In the genomic region with DNA sequence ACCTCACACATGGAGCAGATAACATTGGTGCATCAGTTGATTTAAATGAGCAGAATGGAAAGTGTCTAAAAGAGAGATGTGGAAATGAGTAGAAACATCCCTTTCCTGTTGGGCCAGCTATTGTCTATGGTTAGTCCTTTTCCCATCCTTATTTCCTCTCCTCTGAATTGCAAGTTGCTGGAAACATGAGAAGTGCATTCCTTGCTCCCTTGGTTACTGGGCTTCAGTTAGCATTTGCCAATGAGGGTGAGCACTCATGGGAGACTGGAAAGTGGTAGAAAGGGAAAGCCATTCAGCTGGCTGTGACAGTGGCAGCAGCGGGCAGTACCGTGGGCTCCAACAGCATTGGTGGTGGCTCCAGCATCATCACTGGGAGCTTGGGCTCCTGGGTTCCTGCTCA, we compare ENCODE assay signal across 26 cellular contexts.
DNase-seq lines count a peak whose midpoint lies in the region; ATAC-seq, FAIRE-seq and TF ChIP-seq lines count a peak whose summit lies in the region.
"Had no signal": no experiment of that assay in that cellular context is flagged by ENCODE, and none has a peak within 500 bp of the region (broad histone marks: within the 10 kb centered on the region; RNA-seq: fewer than 3 reads in every experiment).

No MANE protein-coding gene starts in this region.

- H3K9me3 Mint-ChIP-seq in WTC11, result peaks cover 16% of the 10 kb centered on the region
- peaks cover 12% of the 10 kb centered on the region for H3K9me3 Mint-ChIP-seq in neural progenitor cell
- H3K9me3 Mint-ChIP-seq: HFFc6 had no signal

- no peak overlapping the region for H2BK20ac ChIP-seq in H1 (ENCODE audit: low read length)

- H3K4me3 ChIP-seq in H1 (ENCODE audit: extremely low read depth in 1 of 4, insufficient read depth in 2 of 4, low read depth in 3 of 4, low read length in 4 of 4) (no peak overlapping the region), mesendoderm (ENCODE audit: low read length) (no peak overlapping the region), neural progenitor cell (no peak overlapping the region), A673 (ENCODE audit: low read depth, low read length, poor library complexity, severe bottlenecking) (no peak overlapping the region)
- H3K4me3 ChIP-seq: BLaER1 treated with 17β-estradiol and CSF1 and Interleukin-3, amounts not matched to agents 10 nM and 100 nM; GM12878; GM23248; HAP-1 had no signal

- H4K5ac ChIP-seq in H1 (ENCODE audit: insufficient read length, low read depth, low read length) (no peak overlapping the region), mesendoderm (ENCODE audit: low read length) (no peak overlapping the region)

- TF ChIP-seq EP300 in H1 (IDR thresholded peaks at IDR 0.05; ENCODE audit: borderline replicate concordance in 1 of 2, low read depth in 2 of 2, low read length in 2 of 2), result no peak

- H2BK15ac ChIP-seq in H1 (ENCODE audit: low read length) (no peak overlapping the region), mesendoderm (replicated peaks; ENCODE audit: low read depth) (no peak overlapping the region)

- no peak for TF ChIP-seq RAD21 in H1 (IDR thresholded peaks at IDR 0.05 in 1 of 2, conservative IDR thresholded peaks at IDR 0.05 in 1 of 2; ENCODE audit: low read depth in 2 of 2, low read length in 2 of 2)

- H2BK120ac ChIP-seq in H1 (replicated peaks; ENCODE audit: low read depth, low read length) (no peak overlapping the region), mesendoderm (ENCODE audit: low read depth, low read length) (no peak overlapping the region)

- no peak overlapping the region for H4K91ac ChIP-seq in H1 (replicated peaks; ENCODE audit: insufficient read length, low read length)

- H3K23me2 ChIP-seq in H1 (ENCODE audit: low read depth, low read length), result no peaks in the 10 kb centered on the region

- POLR2A ChIA-PET in WTC11 (lab: Charles Lee), result no interaction called here
- POLR2A ChIA-PET in H1 (lab: Charles Lee; ENCODE audit: partially characterized antibody), result no interaction called here
- POLR2A ChIA-PET in A673 (lab: Charles Lee; ENCODE audit: low non-redundant PET), result no interaction called here

- intact Hi-C loops in A673 (cut with micrococcal nuclease; ENCODE audit: unreplicated experiment), result no loop called here

- peak; percentile 60 for ATAC-seq in WTC11
- ATAC-seq: GM12878 had no signal

- H3K36me3 ChIP-seq in H1 (ENCODE audit: control insufficient read depth in 2 of 4, insufficient read depth in 4 of 4, low read length in 3 of 4) (no peaks in the 10 kb centered on the region), mesendoderm (ENCODE audit: control insufficient read depth, insufficient read depth, low read length) (no peaks in the 10 kb centered on the region), neural progenitor cell (no peaks in the 10 kb centered on the region), A673 (ENCODE audit: insufficient read depth, low read length, poor library complexity, severe bottlenecking) (no peaks in the 10 kb centered on the region)
- H3K36me3 ChIP-seq: BE2C; BLaER1 treated with 17β-estradiol and CSF1 and Interleukin-3, amounts not matched to agents 10 nM and 100 nM; HAP-1 had no signal

- H3K4me2 ChIP-seq in H1 (ENCODE audit: insufficient read depth in 1 of 2, low read depth in 2 of 2, low read length in 2 of 2) (no peak overlapping the region), mesendoderm (ENCODE audit: low read length) (no peak overlapping the region), neural progenitor cell (no peak overlapping the region)
- H3K4me2 ChIP-seq: BLaER1 treated with 17β-estradiol and CSF1 and Interleukin-3, amounts not matched to agents 10 nM and 100 nM had no signal

- no peak for TF ChIP-seq POLR2A in H1 (IDR thresholded peaks at IDR 0.05; ENCODE audit: control extremely low read depth in 1 of 2, low read depth in 2 of 2, low read length in 2 of 2)

- H4K20me1 ChIP-seq in H1 (replicated peaks in 1 of 2; ENCODE audit: control insufficient read depth in 1 of 2, insufficient read depth in 2 of 2, low read length in 2 of 2), result no peaks in the 10 kb centered on the region
- no peaks in the 10 kb centered on the region for H4K20me1 ChIP-seq in neural progenitor cell (ENCODE audit: low read depth)
- H4K20me1 ChIP-seq: BLaER1 treated with 17β-estradiol and CSF1 and Interleukin-3, amounts not matched to agents 10 nM and 100 nM had no signal

- H3K23ac ChIP-seq in H1 (ENCODE audit: insufficient read length) (no peak overlapping the region), mesendoderm (ENCODE audit: low read length) (no peak overlapping the region)

- CTCF ChIA-PET in WTC11 (lab: Charles Lee) (interaction anchor here (1.1 to 2.5 kb wide), 3 partner anchors 15 to 43 kb away, joined by 3 to 18 read pairs (median 3); no protein-coding TSS in a partner anchor), H1 (lab: Charles Lee; ENCODE audit: partially characterized antibody) (interaction anchor here (1.0 to 3.5 kb wide), 6 partner anchors 8 to 220 kb away, joined by 3 to 21 read pairs (median 4); no protein-coding TSS in a partner anchor), A673 (lab: Charles Lee) (no interaction called here)

- no peaks in the 10 kb centered on the region; a peak in 1 of 4 replicates for H3K79me2 ChIP-seq in H1 (ENCODE audit: control insufficient read depth in 1 of 2, insufficient read depth in 2 of 2, low read length in 2 of 2)
- H3K79me2 ChIP-seq in mesendoderm (ENCODE audit: control insufficient read depth, insufficient read depth, low read length), result no peaks in the 10 kb centered on the region
- no peaks in the 10 kb centered on the region for H3K79me2 ChIP-seq in neural progenitor cell (ENCODE audit: low read depth)

- FAIRE-seq in H1 (lab: Jason Lieb, UNC), result peak; percentile 24
- FAIRE-seq: A204.1, D721Med, GM12878, GM18507, H54 had no signal

- H4K8ac ChIP-seq in H1 (ENCODE audit: extremely low read depth, insufficient read depth, low read length), result no peak overlapping the region
- no peak overlapping the region for H4K8ac ChIP-seq in mesendoderm (ENCODE audit: low read depth, low read length)

- H3K56ac ChIP-seq in H1 (replicated peaks; ENCODE audit: insufficient read length, low read depth, low read length) (no peak overlapping the region), mesendoderm (ENCODE audit: low read length) (no peak overlapping the region)

- H2AFZ ChIP-seq in H1 (ENCODE audit: low read length) (peak overlapping the region; percentile 38; the same call in 1 of the 2 replicates), neural progenitor cell (replicated peaks) (peak overlapping the region; percentile 24)
- H2AFZ ChIP-seq: GM23248 had no signal

- H3K4me3 Mint-ChIP-seq in WTC11, result no peak overlapping the region
- no peak overlapping the region for H3K4me3 Mint-ChIP-seq in neural progenitor cell
- H3K4me3 Mint-ChIP-seq: CD14-positive monocyte; CD4-positive, alpha-beta T cell; CD8-positive, alpha-beta memory T cell; HFFc6 had no signal

- peaks cover 13% of the 10 kb centered on the region for H3K36me3 Mint-ChIP-seq in WTC11
- H3K36me3 Mint-ChIP-seq in neural progenitor cell, result no peaks in the 10 kb centered on the region
- H3K36me3 Mint-ChIP-seq: CD14-positive monocyte; CD8-positive, alpha-beta memory T cell had no signal

- H2AK5ac ChIP-seq in H1 (ENCODE audit: low read depth, low read length), result no peak overlapping the region
- no peak overlapping the region for H2AK5ac ChIP-seq in mesendoderm (ENCODE audit: low read length)

- 97% methylated on average over 2 of the region's 2 CpGs; no CpG with 5 or more reads in 1 of the 2 experiments for WGBS in H1 (ENCODE audit: extremely low coverage in 1 of 2, insufficient coverage in 1 of 2, insufficient read length in 1 of 2, insufficient replicate concordance in 2 of 2, low coverage in 1 of 2, low lambda C conversion rate in 2 of 2, missing lambda C conversion rate in 1 of 2), 2 experiments
- no CpG with 5 or more reads among the region's 2 CpGs for WGBS in mesendoderm (ENCODE audit: extremely low coverage, insufficient coverage, low lambda C conversion rate)

- no peak overlapping the region; a peak in 1 of 7 replicates for H3K9ac ChIP-seq in H1 (replicated peaks in 1 of 4; ENCODE audit: extremely low read depth in 1 of 4, low read depth in 3 of 4, low read length in 3 of 4)
- no peak overlapping the region for H3K9ac ChIP-seq in mesendoderm (ENCODE audit: low read length)
- no peak overlapping the region for H3K9ac ChIP-seq in neural progenitor cell
- H3K9ac ChIP-seq: BLaER1 treated with 17β-estradiol and CSF1 and Interleukin-3, amounts not matched to agents 10 nM and 100 nM; GM23248 had no signal

- no TSS peak for BruUV-seq in A673 (replicated peaks; lab: Mats Ljungman, UMichigan)

- TF ChIP-seq CTCF in WTC11 (IDR thresholded peaks at IDR 0.05) (no peak), H1 (IDR thresholded peaks at IDR 0.05; ENCODE audit: control extremely low read depth in 1 of 3, insufficient read depth in 1 of 3, low read depth in 1 of 3, low read length in 3 of 3) (no peak), neural progenitor cell (IDR thresholded peaks at IDR 0.05) (no peak), A673 (conservative IDR thresholded peaks at IDR 0.05; ENCODE audit: low read depth, low read length) (no peak)

- H3K9me3 ChIP-seq in H1 (ENCODE audit: insufficient read depth in 2 of 2, low read depth in 1 of 2, low read length in 1 of 2) (peaks cover 4% of the 10 kb centered on the region in 2 experiments; a peak in 3 of 4 replicates), neural progenitor cell (ENCODE audit: low read depth) (no peaks in the 10 kb centered on the region), A673 (ENCODE audit: low read depth, low read length, poor library complexity, severe bottlenecking) (no peaks in the 10 kb centered on the region)
- H3K9me3 ChIP-seq: BE2C, HAP-1 had no signal

- DNase-seq in WTC11 (ENCODE audit: low spot score), result no peak
- DNase-seq in H1 (ENCODE audit: low read depth in 1 of 2, low spot score in 2 of 2), result no peak
- peak; percentile 18 for DNase-seq in mesendoderm
- no peak for DNase-seq in neural progenitor cell (ENCODE audit: low spot score)
- DNase-seq in HPDE6-E6E7 (ENCODE audit: extremely low spot score), result no peak
- no peak for DNase-seq in superior temporal gyrus (ENCODE audit: extremely low spot score)
- no peak for DNase-seq in A673 (ENCODE audit: low spot score)
- DNase-seq: ACHN; AML-193; BE2C; CD4-positive, alpha-beta T cell; CD8-positive, alpha-beta memory T cell; DMS 273 treated with DMSO at 0.1 percent for 48 hours; DMS79; EL; GDM1; GM23248; HFFc6 had no signal

- H3K27me3 ChIP-seq in H1 (replicated peaks in 1 of 4; ENCODE audit: control insufficient read depth in 3 of 4, extremely low read depth in 1 of 4, insufficient read depth in 3 of 4, low read length in 3 of 4) (no peaks in the 10 kb centered on the region), mesendoderm (ENCODE audit: insufficient read depth, low read length, poor library complexity) (no peaks in the 10 kb centered on the region), neural progenitor cell (no peaks in the 10 kb centered on the region), A673 (replicated peaks; ENCODE audit: insufficient read depth, low read depth, low read length, poor library complexity) (no peaks in the 10 kb centered on the region)
- H3K27me3 ChIP-seq: BE2C; BLaER1 treated with 17β-estradiol and CSF1 and Interleukin-3, amounts not matched to agents 10 nM and 100 nM had no signal

- H3K27ac ChIP-seq in H1 (ENCODE audit: low read depth, low read length) (no peak overlapping the region), mesendoderm (ENCODE audit: low read depth, low read length) (no peak overlapping the region), neural progenitor cell (no peak overlapping the region), A673 (ENCODE audit: low read depth, low read length, poor library complexity, severe bottlenecking) (no peak overlapping the region)
- H3K27ac ChIP-seq: BLaER1 treated with 17β-estradiol and CSF1 and Interleukin-3, amounts not matched to agents 10 nM and 100 nM; GM23248 had no signal

- H3K4me1 ChIP-seq in H1 (replicated peaks in 1 of 4; ENCODE audit: control insufficient read depth in 3 of 4, insufficient read depth in 4 of 4, low read length in 3 of 4) (peaks cover 0 to 4% (median 2%) of the 10 kb centered on the region in 4 experiments; a peak in 3 of 7 replicates), mesendoderm (ENCODE audit: control insufficient read depth, low read depth, low read length) (no peaks in the 10 kb centered on the region), neural progenitor cell (peaks cover 3% of the 10 kb centered on the region), A673 (ENCODE audit: insufficient read depth, low read length, poor library complexity, severe bottlenecking) (no peaks in the 10 kb centered on the region)
- H3K4me1 ChIP-seq: BE2C; BLaER1 treated with 17β-estradiol and CSF1 and Interleukin-3, amounts not matched to agents 10 nM and 100 nM; HAP-1 had no signal

- H3K4me1 Mint-ChIP-seq in WTC11, result peaks cover 13% of the 10 kb centered on the region
- peaks cover 25% of the 10 kb centered on the region for H3K4me1 Mint-ChIP-seq in neural progenitor cell
- H3K4me1 Mint-ChIP-seq: CD14-positive monocyte; CD8-positive, alpha-beta memory T cell had no signal

- no peaks in the 10 kb centered on the region for H3F3A ChIP-seq in neural progenitor cell (ENCODE audit: low read depth)

- no peak overlapping the region for H2BK12ac ChIP-seq in H1 (ENCODE audit: low read depth, low read length)

- no peak overlapping the region for H3K27ac Mint-ChIP-seq in WTC11
- H3K27ac Mint-ChIP-seq in neural progenitor cell, result no peak overlapping the region
- H3K27ac Mint-ChIP-seq: CD4-positive, alpha-beta T cell; HFFc6 had no signal

- H3K14ac ChIP-seq in H1 (ENCODE audit: insufficient read length), result no peak overlapping the region

- H2BK5ac ChIP-seq in H1 (ENCODE audit: low read depth, low read length) (no peak overlapping the region), mesendoderm (ENCODE audit: low read length) (no peak overlapping the region)

- H3K4ac ChIP-seq in H1 (replicated peaks; ENCODE audit: insufficient read length, low read depth, low read length), result no peak overlapping the region
- H3K4ac ChIP-seq in mesendoderm (ENCODE audit: low read depth, low read length), result no peak overlapping the region

- no peak overlapping the region for H3K18ac ChIP-seq in H1 (ENCODE audit: extremely low read depth, low read length)
- H3K18ac ChIP-seq in mesendoderm (ENCODE audit: low read length), result no peak overlapping the region

- H3K79me1 ChIP-seq in H1 (ENCODE audit: low read depth, low read length) (no peaks in the 10 kb centered on the region), mesendoderm (ENCODE audit: low read length) (no peaks in the 10 kb centered on the region)

- H3K27me3 Mint-ChIP-seq in WTC11 (ENCODE audit: low read depth), result no peaks in the 10 kb centered on the region; the same call in 1 of the 2 replicates
- no peaks in the 10 kb centered on the region for H3K27me3 Mint-ChIP-seq in neural progenitor cell (ENCODE audit: insufficient read depth, low read depth)
